ENCODE assay signal across 17 cellular contexts in the genomic region with DNA sequence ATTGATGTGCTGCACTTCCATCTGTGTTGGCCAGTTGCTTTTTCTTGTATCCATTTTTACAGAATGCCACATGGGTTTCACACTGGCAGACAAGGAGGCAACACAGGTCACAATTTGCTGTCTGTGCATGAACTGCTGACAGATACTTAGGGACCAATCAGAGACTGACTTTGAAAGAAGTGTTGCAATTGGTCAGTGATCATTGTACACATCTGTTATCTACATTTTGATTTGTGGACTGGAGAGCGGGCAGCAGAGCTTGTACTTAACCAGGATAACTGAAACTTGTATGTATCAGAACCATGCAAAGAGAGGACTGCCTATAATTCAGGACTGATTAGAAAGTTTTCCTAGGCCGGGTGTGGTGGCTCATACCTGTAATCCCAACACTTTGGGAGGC. TPM values are rescaled to one million over a fixed set of nuclear protein-coding genes. Genes with fewer than 3 reads are reported as not detected.
A peak's percentile ranks its signal among the peaks of the same experiment; 100 is the strongest.
DNase-seq lines count a peak whose midpoint lies in the region; ATAC-seq and TF ChIP-seq lines count a peak whose summit lies in the region.
"Had no signal": no experiment of that assay in that cellular context is flagged by ENCODE, and none has a peak within 500 bp of the region (broad histone marks: within the 10 kb centered on the region; RNA-seq: fewer than 3 reads in every experiment).

No MANE protein-coding gene starts in this region.

- no peak for TF ChIP-seq EP300 in SK-N-SH (IDR thresholded peaks at IDR 0.05; ENCODE audit: borderline replicate concordance in 1 of 2, low read depth in 1 of 2, low read length in 1 of 2)

- peak; percentile 49 for DNase-seq in COLO829 (ENCODE audit: low spot score)
- peak; percentile 32 for DNase-seq in HFF-Myc (ENCODE audit: extremely low read depth, low read depth)
- DNase-seq in SK-N-SH, result peak; percentile 61
- DNase-seq in fibroblast of the aortic adventitia (ENCODE audit: low read depth), result peak; percentile 54
- DNase-seq in mucosa of gallbladder (ENCODE audit: low spot score), result no peak
- DNase-seq in DMS79 treated with DMSO at 0.1 percent for 48 hours (lab: John Stamatoyannopoulos, UW), result no peak
- DNase-seq: activated CD4-positive, alpha-beta memory T cell treated with anti-CD3 and anti-CD28 coated beads, Interleukin-2, amount 10 ng/mL, durations not matched to agents 7 days and 5 days; activated naive CD4-positive, alpha-beta T cell treated with anti-CD3 and anti-CD28 coated beads, Interleukin-2, amount 10 ng/mL, durations not matched to agents 7 days and 5 days; Calu3; NCI-H1048; NCI-H526; ovary; stimulated activated CD4-positive, alpha-beta T cell treated with anti-CD3 and anti-CD28 coated beads, Interleukin-4, amount 100 ng/mL, for 1 hour; stimulated activated naive CD8-positive, alpha-beta T cell treated with anti-CD3 and anti-CD28 coated beads, Interleukin-15, Interleukin-2, amounts not matched to agents 100 U/mL and 50 U/mL, for 24 hours had no signal

- no peak for TF ChIP-seq RAD21 in SK-N-SH (IDR thresholded peaks at IDR 0.05; ENCODE audit: low read length)

- peaks cover 0 to 10% of the 10 kb centered on the region in 2 experiments; a peak in 1 of 4 replicates for H3K4me1 ChIP-seq in SK-N-SH (ENCODE audit: control insufficient read depth in 1 of 2, insufficient read depth in 2 of 2, low read depth in 1 of 2, low read length in 1 of 2)

- CTCF ChIA-PET in SK-N-SH (lab: Yijun Ruan, JAX), result interaction anchor here (10.2 to 24.0 kb wide), 2 partner anchors 11 to 28 kb away, joined by 68 to 642 read pairs; a partner anchor contains a TSS

- H3K27me3 ChIP-seq in SK-N-SH (ENCODE audit: insufficient read depth), result no peaks in the 10 kb centered on the region
- H3K27me3 ChIP-seq: ovary had no signal

- no peaks in the 10 kb centered on the region for H3K9me3 ChIP-seq in SK-N-SH
- H3K9me3 ChIP-seq: ovary had no signal

- no peaks in the 10 kb centered on the region for H3K36me3 ChIP-seq in SK-N-SH (replicated peaks in 1 of 2; ENCODE audit: control insufficient read depth in 1 of 2, insufficient read depth in 2 of 2, low read length in 1 of 2)
- H3K36me3 ChIP-seq: ovary had no signal

- no peaks in the 10 kb centered on the region for H3F3A ChIP-seq in SK-N-SH (replicated peaks; ENCODE audit: insufficient read depth)

- H3K27me3 Mint-ChIP-seq in stimulated activated memory B cell treated with anti-CD40 and anti-IgM and Interleukin-4, amounts not matched to agents 10 μg/mL and 1 μg/mL and 100 μg/mL, for 72 hours, result no peaks in the 10 kb centered on the region
- H3K27me3 Mint-ChIP-seq: activated CD4-positive, alpha-beta memory T cell treated with anti-CD3 and anti-CD28 coated beads, Interleukin-2, amount 10 ng/mL, durations not matched to agents 7 days and 5 days; activated naive CD4-positive, alpha-beta T cell treated with anti-CD3 and anti-CD28 coated beads, Interleukin-2, amount 10 ng/mL, durations not matched to agents 7 days and 5 days had no signal

- H3K79me2 ChIP-seq in SK-N-SH (ENCODE audit: insufficient read depth), result no peaks in the 10 kb centered on the region

- H3K27ac Mint-ChIP-seq in stimulated activated memory B cell treated with anti-CD40 and anti-IgM and Interleukin-4, amounts not matched to agents 10 μg/mL and 1 μg/mL and 100 μg/mL, for 72 hours, result no peak overlapping the region
- H3K27ac Mint-ChIP-seq: activated CD4-positive, alpha-beta memory T cell treated with anti-CD3 and anti-CD28 coated beads, Interleukin-2, amount 10 ng/mL, durations not matched to agents 7 days and 5 days; activated naive CD4-positive, alpha-beta T cell treated with anti-CD3 and anti-CD28 coated beads, Interleukin-2, amount 10 ng/mL, durations not matched to agents 7 days and 5 days; dendritic cell treated with granulocyte-macrophage colony-stimulating factor and Interleukin-4, amounts not matched to agents 40 ng/mL and 50 ng/mL, for 4 days had no signal

- H3K9me2 ChIP-seq in SK-N-SH, result no peaks in the 10 kb centered on the region

- peaks cover 16% of the 10 kb centered on the region for H3K36me3 Mint-ChIP-seq in stimulated activated memory B cell treated with anti-CD40 and anti-IgM and Interleukin-4, amounts not matched to agents 10 μg/mL and 1 μg/mL and 100 μg/mL, for 72 hours
- H3K36me3 Mint-ChIP-seq: activated naive CD4-positive, alpha-beta T cell treated with anti-CD3 and anti-CD28 coated beads, Interleukin-2, amount 10 ng/mL, durations not matched to agents 7 days and 5 days had no signal

- no peaks in the 10 kb centered on the region for H4K20me1 ChIP-seq in SK-N-SH (ENCODE audit: insufficient read depth)

- no peak overlapping the region for H2AFZ ChIP-seq in SK-N-SH (ENCODE audit: low read depth)

- no peaks in the 10 kb centered on the region for H3K9me3 Mint-ChIP-seq in stimulated activated memory B cell treated with anti-CD40 and anti-IgM and Interleukin-4, amounts not matched to agents 10 μg/mL and 1 μg/mL and 100 μg/mL, for 72 hours
- H3K9me3 Mint-ChIP-seq: activated CD4-positive, alpha-beta memory T cell treated with anti-CD3 and anti-CD28 coated beads, Interleukin-2, amount 10 ng/mL, durations not matched to agents 7 days and 5 days; activated naive CD4-positive, alpha-beta T cell treated with anti-CD3 and anti-CD28 coated beads, Interleukin-2, amount 10 ng/mL, durations not matched to agents 7 days and 5 days; dendritic cell treated with granulocyte-macrophage colony-stimulating factor and Interleukin-4, amounts not matched to agents 40 ng/mL and 50 ng/mL, for 4 days had no signal

- POLR2A ChIA-PET in SK-N-SH (lab: Yijun Ruan, JAX), result no interaction called here

- WGBS in SK-N-SH (ENCODE audit: low lambda C conversion rate), result 72% methylated on average over 2 of the region's 2 CpGs

- H3K27ac ChIP-seq in SK-N-SH (ENCODE audit: low read depth in 2 of 2, low read length in 1 of 2), result no peak overlapping the region
- H3K27ac ChIP-seq: ovary had no signal

- H3K4me3 ChIP-seq in HFF-Myc (replicated peaks; ENCODE audit: low read depth, low read length) (no peak overlapping the region), SK-N-SH (ENCODE audit: low read depth in 2 of 2, low read length in 1 of 2) (no peak overlapping the region), fibroblast of the aortic adventitia (ENCODE audit: low read depth, low read length) (no peak overlapping the region)
- H3K4me3 ChIP-seq: ovary had no signal

- no peak overlapping the region for H3K4me2 ChIP-seq in SK-N-SH

- ATAC-seq in GM19035 (IDR thresholded peaks at IDR 0.05; ENCODE audit: unreplicated experiment), result no peak
- ATAC-seq in stimulated activated memory B cell treated with anti-CD40 and anti-IgM and Interleukin-4, amounts not matched to agents 10 μg/mL and 1 μg/mL and 100 μg/mL, for 72 hours, result no peak
- ATAC-seq: stimulated activated naive CD8-positive, alpha-beta T cell treated with anti-CD3 and anti-CD28 coated beads, Interleukin-15, Interleukin-2, amounts not matched to agents 100 U/mL and 50 U/mL, for 24 hours had no signal

- H3K9ac ChIP-seq in SK-N-SH, result no peak overlapping the region

- peaks cover 22% of the 10 kb centered on the region for H3K4me1 Mint-ChIP-seq in stimulated activated memory B cell treated with anti-CD40 and anti-IgM and Interleukin-4, amounts not matched to agents 10 μg/mL and 1 μg/mL and 100 μg/mL, for 72 hours

- no peak for TF ChIP-seq CTCF in HFF-Myc (IDR thresholded peaks at IDR 0.05; ENCODE audit: low read depth, low read length, missing control alignments)
- no peak for TF ChIP-seq CTCF in SK-N-SH (IDR thresholded peaks at IDR 0.05)
- TF ChIP-seq CTCF in fibroblast of the aortic adventitia (IDR thresholded peaks at IDR 0.05; ENCODE audit: insufficient read depth, low read length), result no peak

- H3K4me3 Mint-ChIP-seq in stimulated activated memory B cell treated with anti-CD40 and anti-IgM and Interleukin-4, amounts not matched to agents 10 μg/mL and 1 μg/mL and 100 μg/mL, for 72 hours, result no peak overlapping the region
- H3K4me3 Mint-ChIP-seq: activated CD4-positive, alpha-beta memory T cell treated with anti-CD3 and anti-CD28 coated beads, Interleukin-2, amount 10 ng/mL, durations not matched to agents 7 days and 5 days; activated naive CD4-positive, alpha-beta T cell treated with anti-CD3 and anti-CD28 coated beads, Interleukin-2, amount 10 ng/mL, durations not matched to agents 7 days and 5 days; dendritic cell treated with granulocyte-macrophage colony-stimulating factor and Interleukin-4, amounts not matched to agents 40 ng/mL and 50 ng/mL, for 4 days had no signal

TF ChIP-seq in SK-N-SH, 30 proteins besides CTCF, POLR2A, EP300 and RAD21:
- TF ChIP-seq, protein P1, sequence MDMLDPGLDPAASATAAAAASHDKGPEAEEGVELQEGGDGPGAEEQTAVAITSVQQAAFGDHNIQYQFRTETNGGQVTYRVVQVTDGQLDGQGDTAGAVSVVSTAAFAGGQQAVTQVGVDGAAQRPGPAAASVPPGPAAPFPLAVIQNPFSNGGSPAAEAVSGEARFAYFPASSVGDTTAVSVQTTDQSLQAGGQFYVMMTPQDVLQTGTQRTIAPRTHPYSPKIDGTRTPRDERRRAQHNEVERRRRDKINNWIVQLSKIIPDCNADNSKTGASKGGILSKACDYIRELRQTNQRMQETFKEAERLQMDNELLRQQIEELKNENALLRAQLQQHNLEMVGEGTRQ (IDR thresholded peaks at IDR 0.05; ENCODE audit: borderline replicate concordance, low read depth, low read length), result no peak

RNA-seq across cellular contexts. Expression of a gene that starts 21.8 kb away (rescaled TPM):
- polyA plus RNA-seq in SK-N-SH (2012; rRNA removed), result 1.3 TPM in 2 replicates
- polyA plus RNA-seq in SK-N-SH (2012; cell fraction: cytosol; rRNA removed), result 0.86 and 1.4 TPM in 2 replicates
- 2.5 and 2.6 TPM in 2 replicates for polyA plus RNA-seq in SK-N-SH (2012; cell fraction: nucleus; rRNA removed)
- total RNA-seq in fibroblast of the aortic adventitia (ENCODE audit: low replicate concordance) (1.8 and 8.2 TPM in 2 replicates), mucosa of gallbladder (21.8 TPM)

RNA-seq across cellular contexts. Expression of a gene that starts 28.6 kb away (rescaled TPM):
- polyA plus RNA-seq in SK-N-SH (2012; rRNA removed), result 0.05 and 0.08 TPM in 2 replicates
- 0.09 TPM in 1 of 2 replicates, not detected in the other for polyA plus RNA-seq in SK-N-SH (2012; cell fraction: cytosol; rRNA removed)
- polyA plus RNA-seq in SK-N-SH (2012; cell fraction: nucleus; rRNA removed), result 0.20 and 0.38 TPM in 2 replicates
- total RNA-seq in fibroblast of the aortic adventitia (ENCODE audit: low replicate concordance) (0.41 TPM in 1 of 2 replicates, not detected in the other), mucosa of gallbladder (46.7 TPM)

Comparison
In these comparisons a context has a peak if more than half of its experiments do, and no peak if none do; other contexts are left out.
1. DNase-seq: peak in COLO829 (single experiment), HFF-Myc (single experiment), SK-N-SH (single experiment) and fibroblast of the aortic adventitia (single experiment); none in mucosa of gallbladder (single experiment) and DMS79 treated with DMSO at 0.1 percent for 48 hours (single experiment).
2. RNA of a gene that starts 28.6 kb away (total RNA-seq): 46.7 TPM in mucosa of gallbladder (single experiment); 0.41 TPM in fibroblast of the aortic adventitia; every median in the first group is over 10 times any median in the second.